ENCODE assay signal across 8 cellular contexts in genomic region chr2:53422979-53423378, GRCh38.
DNase-seq lines count a peak whose midpoint lies in the region; ATAC-seq and TF ChIP-seq lines count a peak whose summit lies in the region.

No MANE protein-coding gene starts in this region.

- TF ChIP-seq POLR2A in breast epithelium (IDR thresholded peaks at IDR 0.05) = no peak

- no peaks in the 10 kb centered on the region for H3K36me3 ChIP-seq in breast epithelium
- no peaks in the 10 kb centered on the region for H3K36me3 ChIP-seq in effector memory CD4-positive, alpha-beta T cell (ENCODE audit: control insufficient read depth, insufficient read depth, low read length)

- ATAC-seq in GM18868 (IDR thresholded peaks at IDR 0.05; ENCODE audit: unreplicated experiment) = peak; percentile 76
- peak; percentile 68 for ATAC-seq in HG03095 (IDR thresholded peaks at IDR 0.05; ENCODE audit: unreplicated experiment)
- no peak for ATAC-seq in GM21737 (IDR thresholded peaks at IDR 0.05; ENCODE audit: unreplicated experiment)

- H3K4me3 ChIP-seq in breast epithelium = no peak overlapping the region
- H3K4me3 ChIP-seq in effector memory CD4-positive, alpha-beta T cell (ENCODE audit: insufficient read depth, low read depth, low read length, poor library complexity, severe bottlenecking) = no peak overlapping the region

- DNase-seq in Caki2 (ENCODE audit: low read depth) (peak; percentile 14), NCI-H748 treated with DMSO at 0.1 percent for 48 hours (lab: John Stamatoyannopoulos, UW) (peak; percentile 5), breast epithelium (ENCODE audit: low spot score in 2 of 2) (no peak), lung microvascular endothelial cell (ENCODE audit: low read depth in 2 of 2) (peak; percentile 56 to 63)
- DNase-seq in effector memory CD4-positive, alpha-beta T cell = no peak

- in situ Hi-C loops in Caki2 (cut with HindIII; ENCODE audit: low pct_unique_long_range_greater_than_20kb, low sequenced_read_pairs) = no loop called here

- intact Hi-C loops in breast epithelium (cut with DNase I; ENCODE audit: low total_unique reads) = no loop called here

- TF ChIP-seq CTCF in breast epithelium (IDR thresholded peaks at IDR 0.05) = peak in 2 of 3 donors; percentile 14 to 46

- H3K27ac ChIP-seq in breast epithelium = no peak overlapping the region
- no peak overlapping the region for H3K27ac ChIP-seq in effector memory CD4-positive, alpha-beta T cell (ENCODE audit: insufficient read depth, low read length, poor library complexity, severe bottlenecking)

- H3K9me3 ChIP-seq in breast epithelium = no peaks in the 10 kb centered on the region
- H3K9me3 ChIP-seq in effector memory CD4-positive, alpha-beta T cell (ENCODE audit: control insufficient read depth, low read length) = no peaks in the 10 kb centered on the region

- H3K4me1 ChIP-seq in breast epithelium = no peaks in the 10 kb centered on the region
- no peaks in the 10 kb centered on the region for H3K4me1 ChIP-seq in effector memory CD4-positive, alpha-beta T cell (ENCODE audit: control insufficient read depth, insufficient read depth, low read length, poor library complexity, severe bottlenecking)

- H3K27me3 ChIP-seq in breast epithelium = no peaks in the 10 kb centered on the region
- no peaks in the 10 kb centered on the region for H3K27me3 ChIP-seq in effector memory CD4-positive, alpha-beta T cell (replicated peaks; ENCODE audit: control insufficient read depth, insufficient read depth, low read length, poor library complexity, severe bottlenecking)

Comparison
In these comparisons a context has a peak if more than half of its experiments do, and no peak if none do; other contexts are left out.
1. DNase-seq: peak in Caki2 (single experiment), NCI-H748 treated with DMSO at 0.1 percent for 48 hours (single experiment) and lung microvascular endothelial cell (2 of 2); none in breast epithelium (0 of 2) and effector memory CD4-positive, alpha-beta T cell (0 of 3).